Comparison of ENCODE assay signal across 1 cellular context in the genomic region with DNA sequence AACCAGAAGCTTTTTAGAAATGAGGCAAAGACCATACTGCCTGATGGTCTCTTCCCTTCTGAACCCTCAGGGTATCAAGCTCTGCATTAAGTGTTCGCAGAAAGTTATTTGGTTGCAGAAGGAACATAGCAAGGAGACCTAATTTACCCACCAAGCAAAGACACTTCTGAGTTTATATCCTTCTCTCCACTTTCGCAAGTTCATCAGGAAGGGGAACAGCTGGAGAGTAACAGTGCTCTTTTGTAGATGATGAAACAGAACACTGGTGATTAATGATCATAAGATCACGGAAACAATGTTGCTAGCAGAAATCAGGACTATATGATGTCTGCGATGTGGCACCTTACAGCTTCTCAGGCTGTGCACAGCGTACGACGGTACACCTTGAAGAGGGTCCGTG.
TF ChIP-seq lines count a peak whose summit lies in the region.

No MANE protein-coding gene starts in this region.

TF ChIP-seq in IMR-90, 13 proteins besides CTCF, POLR2A, EP300 and RAD21 (continued from another document):
- TF ChIP-seq CEBPB (IDR thresholded peaks at IDR 0.05; ENCODE audit: low read depth, low read length) (peak; percentile 84), NFE2L2 (IDR thresholded peaks at IDR 0.05; ENCODE audit: low read depth, low read length) (no peak), RCOR1 (IDR thresholded peaks at IDR 0.05; ENCODE audit: insufficient replicate concordance, low read length) (no peak), MAFK (IDR thresholded peaks at IDR 0.05; ENCODE audit: low read depth, low read length) (no peak)
